Comparison of ENCODE assay signal across 22 cellular contexts in genomic region chr12:71166280-71166679, GRCh38. TPM values are rescaled to one million over a fixed set of nuclear protein-coding genes. Genes with fewer than 3 reads are reported as not detected.
DNase-seq lines count a peak whose midpoint lies in the region; ATAC-seq, FAIRE-seq and TF ChIP-seq lines count a peak whose summit lies in the region.
"Had no signal": no experiment of that assay in that cellular context is flagged by ENCODE, and none has a peak within 500 bp of the region (broad histone marks: within the 10 kb centered on the region; RNA-seq: fewer than 3 reads in every experiment).

No MANE protein-coding gene starts in this region.

- H3K9ac ChIP-seq in HepG2 (ENCODE audit: insufficient read depth, low read depth, low read length) = no peak overlapping the region
- no peak overlapping the region for H3K9ac ChIP-seq in kidney (ENCODE audit: low read length in 2 of 2)

- no peaks in the 10 kb centered on the region for H3K27me3 Mint-ChIP-seq in Calu3 (ENCODE audit: unreplicated experiment)
- H3K27me3 Mint-ChIP-seq in stimulated activated memory B cell treated with anti-CD40 and anti-IgM and Interleukin-4, amounts not matched to agents 10 μg/mL and 1 μg/mL and 100 μg/mL, for 72 hours = no peaks in the 10 kb centered on the region
- H3K27me3 Mint-ChIP-seq: CD8-positive, alpha-beta memory T cell had no signal

- intact Hi-C loops in HepG2 (cut with micrococcal nuclease; ENCODE audit: unreplicated experiment) (no loop called here), right lobe of liver (cut with DNase I) (no loop called here), Calu3 (cut with micrococcal nuclease; ENCODE audit: unreplicated experiment) (no loop called here), kidney (cut with DNase I) (no loop called here)

- TF ChIP-seq CTCF in HepG2 (CRISPR knock-in tag; IDR thresholded peaks at IDR 0.05) = no peak
- no peak for TF ChIP-seq CTCF in right lobe of liver (IDR thresholded peaks at IDR 0.05)
- TF ChIP-seq CTCF in Calu3 (IDR thresholded peaks at IDR 0.05; ENCODE audit: unreplicated experiment) = no peak
- no peak for TF ChIP-seq CTCF in kidney (IDR thresholded peaks at IDR 0.05; ENCODE audit: borderline replicate concordance, extremely low read depth, insufficient read depth)

- no peak overlapping the region for H3K4me3 ChIP-seq in HepG2 (replicated peaks in 1 of 3; ENCODE audit: insufficient read depth in 1 of 3, low read depth in 2 of 3, low read length in 3 of 3)
- H3K4me3 ChIP-seq in right lobe of liver = no peak overlapping the region
- no peak overlapping the region for H3K4me3 ChIP-seq in kidney (ENCODE audit: low read length in 2 of 2)
- H3K4me3 ChIP-seq: HAP-1 had no signal

- H3K27ac ChIP-seq in HepG2 (ENCODE audit: extremely low read length, insufficient read depth, low read length) (no peak overlapping the region), right lobe of liver (no peak overlapping the region), kidney (ENCODE audit: low read depth in 2 of 2, low read length in 2 of 2) (no peak overlapping the region)

- H2AFZ ChIP-seq in HepG2 (ENCODE audit: low read length) = no peak overlapping the region

- POLR2A ChIA-PET in HepG2 (lab: Yijun Ruan, JAX) = no interaction called here

- no TSS peak for BruUV-seq in HepG2 (replicated peaks; lab: Mats Ljungman, UMichigan)
- no TSS peak for BruUV-seq in Calu3 (replicated peaks; lab: Mats Ljungman, UMichigan)

- no peak for TF ChIP-seq RAD21 in HepG2 (CRISPR knock-in tag; IDR thresholded peaks at IDR 0.05)

- WGBS in HepG2 (ENCODE audit: low lambda C conversion rate) = 91% methylated on average over 18 of the region's 34 CpGs
- no CpG with 5 or more reads among the region's 34 CpGs for WGBS in right lobe of liver (ENCODE audit: insufficient coverage, low coverage, low lambda C conversion rate, missing lambda C conversion rate)

- H4K20me1 ChIP-seq in HepG2 (ENCODE audit: insufficient read depth, low read length) = no peaks in the 10 kb centered on the region

- H3K4me1 Mint-ChIP-seq in Calu3 (ENCODE audit: low read depth, unreplicated experiment) = peaks cover 65% of the 10 kb centered on the region
- H3K4me1 Mint-ChIP-seq in stimulated activated memory B cell treated with anti-CD40 and anti-IgM and Interleukin-4, amounts not matched to agents 10 μg/mL and 1 μg/mL and 100 μg/mL, for 72 hours = no peaks in the 10 kb centered on the region
- H3K4me1 Mint-ChIP-seq: CD4-positive, CD25-positive, alpha-beta regulatory T cell; CD8-positive, alpha-beta memory T cell had no signal

- no peak overlapping the region for H3K4me2 ChIP-seq in HepG2 (ENCODE audit: low read depth, low read length)

- H3K27ac Mint-ChIP-seq in Calu3 (ENCODE audit: unreplicated experiment) = peak overlapping the region; percentile 45
- H3K27ac Mint-ChIP-seq in stimulated activated memory B cell treated with anti-CD40 and anti-IgM and Interleukin-4, amounts not matched to agents 10 μg/mL and 1 μg/mL and 100 μg/mL, for 72 hours = no peak overlapping the region
- H3K27ac Mint-ChIP-seq: CD4-positive, CD25-positive, alpha-beta regulatory T cell had no signal

- H3K79me2 ChIP-seq in HepG2 (ENCODE audit: insufficient read depth, low read length) = no peaks in the 10 kb centered on the region

- H3K9me3 Mint-ChIP-seq in Calu3 (ENCODE audit: low read depth, unreplicated experiment) = peaks cover 6% of the 10 kb centered on the region
- peaks cover 14% of the 10 kb centered on the region for H3K9me3 Mint-ChIP-seq in stimulated activated memory B cell treated with anti-CD40 and anti-IgM and Interleukin-4, amounts not matched to agents 10 μg/mL and 1 μg/mL and 100 μg/mL, for 72 hours

- H3K36me3 Mint-ChIP-seq in Calu3 (ENCODE audit: insufficient read depth, unreplicated experiment) = peaks cover 30% of the 10 kb centered on the region
- H3K36me3 Mint-ChIP-seq in stimulated activated memory B cell treated with anti-CD40 and anti-IgM and Interleukin-4, amounts not matched to agents 10 μg/mL and 1 μg/mL and 100 μg/mL, for 72 hours = no peaks in the 10 kb centered on the region
- H3K36me3 Mint-ChIP-seq: CD4-positive, CD25-positive, alpha-beta regulatory T cell; CD8-positive, alpha-beta memory T cell had no signal

- H3K36me3 ChIP-seq in HepG2 (replicated peaks in 1 of 2; ENCODE audit: control insufficient read depth in 1 of 2, insufficient read depth in 2 of 2, low read length in 2 of 2) (no peaks in the 10 kb centered on the region), right lobe of liver (no peaks in the 10 kb centered on the region), kidney (ENCODE audit: control insufficient read depth in 1 of 2, insufficient read depth in 2 of 2, low read length in 2 of 2) (no peaks in the 10 kb centered on the region)
- H3K36me3 ChIP-seq: BE2C, HAP-1 had no signal

- DNase-seq in HepG2 (ENCODE audit: low spot score) (no peak), right lobe of liver (no peak), Calu3 (no peak), kidney (peak; percentile 73), amniotic stem cell (lab: John Stamatoyannopoulos, UW) (no peak), SIG-M5 (lab: John Stamatoyannopoulos, UW) (no peak)
- DNase-seq: ACHN; BE2C; CD4-positive, CD25-positive, alpha-beta regulatory T cell; CD8-positive, alpha-beta memory T cell; COR-L47; DMS153; DMS79; GDM1 had no signal

- H3K9me3 ChIP-seq in HepG2 (ENCODE audit: low read length) = no peaks in the 10 kb centered on the region
- H3K9me3 ChIP-seq in right lobe of liver = no peaks in the 10 kb centered on the region
- H3K9me3 ChIP-seq in kidney (ENCODE audit: control insufficient read depth in 1 of 2, low read length in 2 of 2) = no peaks in the 10 kb centered on the region
- H3K9me3 ChIP-seq: HAP-1 had no signal

- CTCF ChIA-PET in HepG2 (lab: Yijun Ruan, JAX; ENCODE audit: low intra/inter-chr PET ratio, low total read pairs) (no interaction called here), Calu3 (lab: Charles Lee) (interaction anchor here (0.6 to 1.1 kb wide), 3 partner anchors 13 to 900 kb away, joined by 3 to 10 read pairs (median 6); no protein-coding TSS in a partner anchor)

- no peak for TF ChIP-seq POLR2A in HepG2 (IDR thresholded peaks at IDR 0.05; ENCODE audit: insufficient read depth in 1 of 2, low read depth in 2 of 2, low read length in 2 of 2)
- no peak for TF ChIP-seq POLR2A in right lobe of liver (IDR thresholded peaks at IDR 0.05)

- H3K4me3 Mint-ChIP-seq in Calu3 (ENCODE audit: low read depth, unreplicated experiment) = no peak overlapping the region
- no peak overlapping the region for H3K4me3 Mint-ChIP-seq in stimulated activated memory B cell treated with anti-CD40 and anti-IgM and Interleukin-4, amounts not matched to agents 10 μg/mL and 1 μg/mL and 100 μg/mL, for 72 hours
- H3K4me3 Mint-ChIP-seq: CD4-positive, CD25-positive, alpha-beta regulatory T cell; CD8-positive, alpha-beta memory T cell had no signal

- H3K4me1 ChIP-seq in HepG2 (ENCODE audit: insufficient read depth, low read length) (peaks cover 61% of the 10 kb centered on the region), right lobe of liver (peaks cover 2 to 43% (median 14%) of the 10 kb centered on the region in 4 donors), kidney (ENCODE audit: control insufficient read depth in 1 of 2, insufficient read depth in 1 of 2, low read depth in 1 of 2, low read length in 2 of 2) (peaks cover 0 to 10% of the 10 kb centered on the region in 2 donors)
- H3K4me1 ChIP-seq: HAP-1 had no signal

- in situ Hi-C loops in HepG2 (cut with HindIII; ENCODE audit: extremely low pct_ligation_motif_present, low pct_unique_long_range_greater_than_20kb) = no loop called here

- FAIRE-seq in HepG2 (lab: Jason Lieb, UNC) = no peak
- FAIRE-seq in kidney (lab: Jason Lieb, UNC) = no peak
- FAIRE-seq: A204.1, GM12892, GM19239, H1 had no signal

- TF ChIP-seq EP300 in HepG2 (IDR thresholded peaks at IDR 0.05; ENCODE audit: low read depth in 2 of 2, low read length in 2 of 2) (no peak), HepG2 (CRISPR knock-in tag; IDR thresholded peaks at IDR 0.05; ENCODE audit: borderline replicate concordance) (no peak)

- no peak for ATAC-seq in HepG2
- no peak for ATAC-seq in right lobe of liver
- peak; percentile 34 for ATAC-seq in stimulated activated memory B cell treated with anti-CD40 and anti-IgM and Interleukin-4, amounts not matched to agents 10 μg/mL and 1 μg/mL and 100 μg/mL, for 72 hours
- no peak for ATAC-seq in HG02973 (IDR thresholded peaks at IDR 0.05; ENCODE audit: unreplicated experiment)

- H3K27me3 ChIP-seq in HepG2 (ENCODE audit: control insufficient read depth in 1 of 2, insufficient read depth in 2 of 2, low read length in 2 of 2) = no peaks in the 10 kb centered on the region
- H3K27me3 ChIP-seq in right lobe of liver = no peaks in the 10 kb centered on the region
- H3K27me3 ChIP-seq: BE2C had no signal

TF ChIP-seq in HepG2, 621 proteins besides CTCF, POLR2A, EP300 and RAD21 (continues in another document):
- TF ChIP-seq BHLHE40 (IDR thresholded peaks at IDR 0.05; ENCODE audit: low read length) (no peak), ZMYM2 (CRISPR knock-in tag; IDR thresholded peaks at IDR 0.05) (0 out of 2 replicates have a peak, but pooled peaks have one; percentile 42)

RNA-seq across cellular contexts. Expression of gene TSPAN8, which starts 8.5 kb away (rescaled TPM):
- total RNA-seq in HepG2 (2016; rRNA removed; fragmentation: Illumina TruSeq; extraction: Trizol) (3.2 and 3.9 TPM in 2 replicates), right lobe of liver (10 to 100 TPM in 3 of 6 experiments, 1 to 10 TPM in 3; 2.0 to 12.6 (median 7.8) TPM), Calu3 (2022) (289 and 384 TPM in 2 replicates), kidney (77.3 TPM)
- 1.5 and 1.9 TPM in 2 replicates for total RNA-seq in HepG2 (2016; cell fraction: cytosol; rRNA removed; fragmentation: Illumina TruSeq; extraction: Trizol; ENCODE audit: low read depth)
- total RNA-seq in HepG2 (2016; cell fraction: insoluble cytoplasmic fraction; rRNA removed; fragmentation: Illumina TruSeq; extraction: Trizol) = 3.2 and 3.7 TPM in 2 replicates
- 2.6 and 4.1 TPM in 2 replicates for total RNA-seq in HepG2 (2016; cell fraction: membrane; rRNA removed; fragmentation: Illumina TruSeq; extraction: Trizol)
- total RNA-seq in HepG2 (2016; cell fraction: nucleus; rRNA removed; fragmentation: Illumina TruSeq; extraction: Trizol) = 2.5 and 2.8 TPM in 2 replicates
- polyA plus RNA-seq in HepG2 (2011; rRNA removed) (2.0 and 3.4 TPM in 2 replicates), kidney (ENCODE audit: insufficient read depth, low read depth, low replicate concordance) (61.2 TPM)
- 1.8 and 2.0 TPM in 2 replicates for polyA plus RNA-seq in HepG2 (2011; cell fraction: cytosol; rRNA removed)
- polyA plus RNA-seq in HepG2 (2011; cell fraction: nucleus; rRNA removed) = 0.50 and 0.56 TPM in 2 replicates
- polyA plus RNA-seq in HepG2 (2012) = 4.2 and 4.4 TPM in 2 replicates
- polyA plus RNA-seq in HepG2 (2016; cell fraction: cytosol; fragmentation: Illumina TruSeq; extraction: Trizol; ENCODE audit: low read depth) = 2.0 and 2.6 TPM in 2 replicates
- polyA plus RNA-seq in HepG2 (2016; cell fraction: insoluble cytoplasmic fraction; fragmentation: Illumina TruSeq; extraction: Trizol; ENCODE audit: low read depth) = 3.7 and 4.0 TPM in 2 replicates
- polyA plus RNA-seq in HepG2 (2016; cell fraction: membrane; fragmentation: Illumina TruSeq; extraction: Trizol; ENCODE audit: low read depth) = 1.8 and 2.3 TPM in 2 replicates
- 2.8 and 5.2 TPM in 2 replicates for polyA plus RNA-seq in HepG2 (2016; cell fraction: nucleus; fragmentation: Illumina TruSeq; extraction: Trizol; ENCODE audit: insufficient read depth, low read depth)
- 0.50 and 36.3 TPM in 2 replicates for polyA minus RNA-seq in HepG2 (2011; rRNA and poly(A)+ RNA removed; ENCODE audit: low replicate concordance)
- polyA minus RNA-seq in HepG2 (2011; cell fraction: cytosol; rRNA and poly(A)+ RNA removed) = 1.4 TPM in 1 of 2 replicates, not detected in the other
- 0.99 and 2.1 TPM in 2 replicates for polyA minus RNA-seq in HepG2 (2011; cell fraction: nucleus; rRNA and poly(A)+ RNA removed)
- total RNA-seq: CD4-positive, CD25-positive, alpha-beta regulatory T cell; CD8-positive, alpha-beta memory T cell; Daoy; H1 had no signal
- polyA plus RNA-seq: CD4-positive, CD25-positive, alpha-beta regulatory T cell; CD8-positive, alpha-beta memory T cell; H1 had no signal
